In the genomic region with DNA sequence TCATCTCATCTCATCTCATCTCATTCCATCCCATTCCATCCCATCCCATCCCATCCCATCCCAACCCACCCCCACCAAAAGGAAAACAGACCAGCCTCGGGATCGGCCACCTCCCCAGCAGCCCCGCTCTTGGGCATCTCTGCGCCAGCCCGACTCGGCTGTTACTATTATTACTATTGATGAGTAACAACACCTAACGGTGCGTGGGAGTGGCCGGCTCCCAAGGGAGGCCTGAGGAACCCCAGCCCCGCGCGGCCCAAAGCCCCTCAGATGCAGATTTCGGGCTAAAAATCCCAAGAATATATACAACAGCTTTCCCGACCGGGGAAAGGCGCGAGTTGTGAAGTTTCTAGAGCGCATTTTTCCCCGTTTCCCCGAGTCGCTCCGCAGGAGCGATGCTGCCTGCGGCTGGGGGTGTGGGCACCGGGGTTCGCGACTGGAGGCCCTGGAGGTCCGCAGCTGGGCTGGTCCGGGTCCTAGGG, we compare ENCODE assay signal across 8 cellular contexts. TPM values are rescaled to one million over a fixed set of nuclear protein-coding genes. Genes with fewer than 3 reads are reported as not detected.
DNase-seq lines count a peak whose midpoint lies in the region; ATAC-seq and TF ChIP-seq lines count a peak whose summit lies in the region.

No MANE protein-coding gene starts in this region.

- no peak for TF ChIP-seq CTCF in thoracic aorta (IDR thresholded peaks at IDR 0.05)

- peak; percentile 33 for DNase-seq in stimulated activated naive CD4-positive, alpha-beta T cell treated with Interleukin-2 at 50 U/mL for 16 hours (lab: John Stamatoyannopoulos, UW)
- no peak for DNase-seq in stimulated activated naive CD4-positive, alpha-beta T cell (lab: John Stamatoyannopoulos, UW)
- DNase-seq in SK-N-MC (ENCODE audit: low read depth, low spot score) (no peak), dermis blood vessel endothelial cell (peak; percentile 14), thoracic aorta (ENCODE audit: low spot score) (peak; percentile 35), DMS114 treated with DMSO at 0.1 percent for 48 hours (lab: John Stamatoyannopoulos, UW; ENCODE audit: unreplicated experiment) (no peak)

- H3K4me3 ChIP-seq in SK-N-MC (peak overlapping the region; percentile 89), mucosa of rectum (ENCODE audit: low read length in 2 of 2) (peak overlapping the region; percentile 79 to 80), thoracic aorta (peak overlapping the region; percentile 99)

- H3K4me1 ChIP-seq in mucosa of rectum (ENCODE audit: control insufficient read depth in 2 of 2, insufficient read depth in 2 of 2, low read length in 2 of 2) (peaks cover 9 to 16% of the 10 kb centered on the region in 2 donors), thoracic aorta (ENCODE audit: control insufficient read depth in 1 of 2, low read depth in 2 of 2) (peaks cover 5 to 34% of the 10 kb centered on the region in 2 donors)

- H3K36me3 ChIP-seq in SK-N-MC (ENCODE audit: insufficient read depth, low read length): no peaks in the 10 kb centered on the region; the same call in 1 of the 2 replicates
- no peaks in the 10 kb centered on the region for H3K36me3 ChIP-seq in mucosa of rectum (ENCODE audit: control insufficient read depth in 2 of 2, insufficient read depth in 2 of 2, low read length in 2 of 2)
- H3K36me3 ChIP-seq in thoracic aorta: no peaks in the 10 kb centered on the region

- H3K27me3 ChIP-seq in mucosa of rectum (ENCODE audit: control insufficient read depth in 2 of 2, insufficient read depth in 2 of 2, low read length in 2 of 2) (no peaks in the 10 kb centered on the region), thoracic aorta (replicated peaks; ENCODE audit: insufficient read depth) (no peaks in the 10 kb centered on the region)

- H3K27ac ChIP-seq in SK-N-MC (no peak overlapping the region), mucosa of rectum (ENCODE audit: low read depth in 2 of 2, low read length in 2 of 2) (peak overlapping the region; percentile 63 to 71), thoracic aorta (peak overlapping the region; percentile 90 to 91)

- peak; percentile 43 for ATAC-seq in HG02973 (IDR thresholded peaks at IDR 0.05; ENCODE audit: unreplicated experiment)
- peak; percentile 62 for ATAC-seq in thoracic aorta (ENCODE audit: insufficient number of reproducible peaks, low FRiP score, low read depth)

- H3K9ac ChIP-seq in SK-N-MC (ENCODE audit: insufficient read length): peak overlapping the region; percentile 86
- H3K9ac ChIP-seq in mucosa of rectum (ENCODE audit: low read depth in 1 of 2, low read length in 2 of 2): peak overlapping the region; percentile 41 to 80

- no peaks in the 10 kb centered on the region for H3K9me3 ChIP-seq in SK-N-MC (ENCODE audit: low read depth, low read length)
- no peaks in the 10 kb centered on the region for H3K9me3 ChIP-seq in mucosa of rectum (ENCODE audit: control insufficient read depth in 2 of 2, low read length in 2 of 2)
- H3K9me3 ChIP-seq in thoracic aorta: no peaks in the 10 kb centered on the region

RNA-seq across cellular contexts. Expression of a gene that starts 0.6 kb away (rescaled TPM):
- total RNA-seq in dermis blood vessel endothelial cell (7.0 TPM in 2 replicates), thoracic aorta (10 to 100 TPM; 36.0 to 62.4 TPM)

Comparison
In these comparisons a context has a peak if more than half of its experiments do, and no peak if none do; other contexts are left out.
1. DNase-seq: peak in stimulated activated naive CD4-positive, alpha-beta T cell treated with Interleukin-2 at 50 U/mL for 16 hours (single experiment), dermis blood vessel endothelial cell (single experiment) and thoracic aorta (single experiment); none in stimulated activated naive CD4-positive, alpha-beta T cell (0 of 6), SK-N-MC (single experiment) and DMS114 treated with DMSO at 0.1 percent for 48 hours (single experiment).
2. Peak in every context shown above with its lines, with median percentiles within 50 percentile points of each other: H3K4me3 ChIP-seq.